In genomic region chr11:23959466-23959865, GRCh38 we compare ENCODE assay signal across 22 cellular contexts.
"Had no signal": no experiment of that assay in that cellular context is flagged by ENCODE, and none has a peak within 500 bp of the region (broad histone marks: within the 10 kb centered on the region; RNA-seq: fewer than 3 reads in every experiment).

No MANE protein-coding gene starts in this region.

- H3K4me1 ChIP-seq: esophagus squamous epithelium, gastroesophageal sphincter, heart left ventricle, left ventricle myocardium inferior, lower lobe of right lung, neural progenitor cell had no signal

- H3K36me3 ChIP-seq: esophagus squamous epithelium, gastroesophageal sphincter, heart left ventricle, left ventricle myocardium inferior, lower lobe of right lung, neural progenitor cell, ovary had no signal

- H3K4me3 ChIP-seq: esophagus squamous epithelium, gastroesophageal sphincter, heart left ventricle, left ventricle myocardium inferior, lower lobe of right lung, neural progenitor cell, ovary had no signal

- H3K27me3 Mint-ChIP-seq: dendritic cell treated with granulocyte-macrophage colony-stimulating factor and Interleukin-4, amounts not matched to agents 40 ng/mL and 50 ng/mL, for 4 days; memory B cell; natural killer cell treated with Interleukin-12 subunit alpha and Interleukin-12 subunit beta and Interleukin-15 and Interleukin-18, amount 100 ng/mL, for 72 hours; progenitor cell of endocrine pancreas; type B pancreatic cell had no signal

- H3K9me3 Mint-ChIP-seq: immature natural killer cell, memory B cell had no signal

- H3K4me2 ChIP-seq: neural progenitor cell had no signal

- H3K9me3 ChIP-seq: gastroesophageal sphincter, heart left ventricle, left ventricle myocardium inferior, lower lobe of right lung, ovary had no signal

- H3K4me1 Mint-ChIP-seq: immature natural killer cell, memory B cell had no signal

- H3K27ac ChIP-seq: esophagus squamous epithelium, gastroesophageal sphincter, heart left ventricle, left ventricle myocardium inferior, lower lobe of right lung, neural progenitor cell, ovary had no signal

- H3K4me3 Mint-ChIP-seq: dendritic cell treated with granulocyte-macrophage colony-stimulating factor and Interleukin-4, amounts not matched to agents 40 ng/mL and 50 ng/mL, for 4 days; immature natural killer cell; memory B cell; natural killer cell treated with Interleukin-12 subunit alpha and Interleukin-12 subunit beta and Interleukin-15 and Interleukin-18, amount 100 ng/mL, for 72 hours; neural progenitor cell; type B pancreatic cell had no signal

- H3K9ac ChIP-seq: neural progenitor cell had no signal

- H3K27me3 ChIP-seq: esophagus squamous epithelium, gastroesophageal sphincter, heart left ventricle, neural progenitor cell, ovary had no signal

- ATAC-seq: gastroesophageal sphincter; heart left ventricle; left cardiac atrium; lower lobe of right lung; natural killer cell treated with Interleukin-12 subunit alpha and Interleukin-12 subunit beta and Interleukin-15 and Interleukin-18, amount 100 ng/mL, for 72 hours; right cardiac atrium had no signal

- DNase-seq: esophagus squamous epithelium; foreskin fibroblast; heart left ventricle; hippocampal formation; immature natural killer cell; left cardiac atrium; left ventricle myocardium inferior; lower lobe of right lung; midbrain; nucleus accumbens; ovary; right cardiac atrium; small intestine; stimulated activated CD4-positive, alpha-beta T cell treated with anti-CD3 and anti-CD28 coated beads, Interleukin-12 subunit alpha, Interleukin-12 subunit beta, amount 100 ng/mL, for 4 hours; stimulated activated naive CD4-positive, alpha-beta T cell treated with Interleukin-2 at 50 U/mL for 16 hours had no signal

- H3K36me3 Mint-ChIP-seq: immature natural killer cell; memory B cell; natural killer cell treated with Interleukin-12 subunit alpha and Interleukin-12 subunit beta and Interleukin-15 and Interleukin-18, amount 100 ng/mL, for 72 hours; type B pancreatic cell had no signal

- H3K27ac Mint-ChIP-seq: dendritic cell treated with granulocyte-macrophage colony-stimulating factor and Interleukin-4, amounts not matched to agents 40 ng/mL and 50 ng/mL, for 4 days; immature natural killer cell; memory B cell; natural killer cell treated with Interleukin-12 subunit alpha and Interleukin-12 subunit beta and Interleukin-15 and Interleukin-18, amount 100 ng/mL, for 72 hours; neural progenitor cell; progenitor cell of endocrine pancreas; type B pancreatic cell had no signal
